Comparison of ENCODE assay signal across 8 cellular contexts in genomic region chr2:54558188-54558975, GRCh38.
DNase-seq lines count a peak whose midpoint lies in the region; ATAC-seq lines count a peak whose summit lies in the region.

No MANE protein-coding gene starts in this region.

- intact Hi-C loops in naive thymus-derived CD4-positive, alpha-beta T cell (cut with micrococcal nuclease): loop anchor here (1.0 to 5.0 kb wide), 12 partner anchors 16 to 1058 kb away; partner anchors contain the start of genes ASB3 (in 1 of the 2), CLHC1 (in 1 of the 2), EML6 (in 1 of the 2) and ERLEC1 (in 1 of the 2)

- POLR2A ChIA-PET in naive thymus-derived CD4-positive, alpha-beta T cell (lab: Charles Lee): interaction anchor here (0.6 to 9.2 kb wide), 18 partner anchors 10 to 977 kb away, joined by 3 to 276 read pairs (median 6); no protein-coding TSS in a partner anchor

- H3K4me1 ChIP-seq in BLaER1: peaks cover 52% of the 10 kb centered on the region
- H3K4me1 ChIP-seq in esophagus (ENCODE audit: control insufficient read depth in 2 of 2, insufficient read depth in 2 of 2, low read length in 1 of 2): peaks cover 0 to 5% of the 10 kb centered on the region in 2 donors
- H3K4me1 ChIP-seq in naive thymus-derived CD4-positive, alpha-beta T cell (ENCODE audit: control insufficient read depth in 2 of 2, insufficient read depth in 2 of 2, low read length in 2 of 2): peaks cover 10 to 11% of the 10 kb centered on the region in 2 donors
- H3K4me1 ChIP-seq in thymus (ENCODE audit: control insufficient read depth, insufficient read depth, low read length): peaks cover 14% of the 10 kb centered on the region

- H3K9me3 ChIP-seq in BLaER1: no peaks in the 10 kb centered on the region
- H3K9me3 ChIP-seq in esophagus (ENCODE audit: control insufficient read depth in 2 of 2, insufficient read depth in 1 of 2, low read depth in 1 of 2, low read length in 1 of 2): no peaks in the 10 kb centered on the region
- no peaks in the 10 kb centered on the region for H3K9me3 ChIP-seq in naive thymus-derived CD4-positive, alpha-beta T cell (ENCODE audit: control insufficient read depth in 2 of 3, low read length in 3 of 3)
- H3K9me3 ChIP-seq in thymus (ENCODE audit: control insufficient read depth): no peaks in the 10 kb centered on the region

- H3K27ac Mint-ChIP-seq in naive thymus-derived CD4-positive, alpha-beta T cell: peak overlapping the region; percentile 90 to 98 (median 96)

- H3K36me3 Mint-ChIP-seq in naive thymus-derived CD4-positive, alpha-beta T cell: peaks cover 0 to 30% (median 5%) of the 10 kb centered on the region in 5 donors

- peak overlapping the region; percentile 95 for H3K4me2 ChIP-seq in BLaER1

- CTCF ChIA-PET in naive thymus-derived CD4-positive, alpha-beta T cell (lab: Charles Lee): interaction anchor here (0.8 to 3.2 kb wide), 25 partner anchors 12 to 147 kb away, joined by 3 to 28 read pairs (median 4); no protein-coding TSS in a partner anchor

- no peaks in the 10 kb centered on the region for H3K9me3 Mint-ChIP-seq in naive thymus-derived CD4-positive, alpha-beta T cell

- ATAC-seq in GM19324 (IDR thresholded peaks at IDR 0.05; ENCODE audit: low FRiP score, unreplicated experiment): peak; percentile 60
- peak; percentile 50 for ATAC-seq in HG03439 (IDR thresholded peaks at IDR 0.05; ENCODE audit: unreplicated experiment)
- ATAC-seq in naive thymus-derived CD4-positive, alpha-beta T cell: peak; percentile 82

- peak overlapping the region; percentile 86 to 100 (median 98) for H3K4me3 Mint-ChIP-seq in naive thymus-derived CD4-positive, alpha-beta T cell

- 1 to 2% methylated on average over 57 to 58 of the region's 58 CpGs for WGBS in esophagus, 2 donors
- WGBS in thymus: under 1% methylated on average over 58 of the region's 58 CpGs

- H3K9ac ChIP-seq in BLaER1: peak overlapping the region; percentile 95

- no peaks in the 10 kb centered on the region; the same call in 1 of the 2 replicates for H3K36me3 ChIP-seq in BLaER1
- no peaks in the 10 kb centered on the region for H3K36me3 ChIP-seq in esophagus (ENCODE audit: control insufficient read depth in 2 of 2, insufficient read depth in 2 of 2, low read length in 1 of 2)
- H3K36me3 ChIP-seq in naive thymus-derived CD4-positive, alpha-beta T cell (ENCODE audit: control insufficient read depth in 2 of 3, insufficient read depth in 3 of 3, low read length in 3 of 3): peaks cover 0 to 11% (median 0%) of the 10 kb centered on the region in 3 experiments
- no peaks in the 10 kb centered on the region for H3K36me3 ChIP-seq in thymus (ENCODE audit: control insufficient read depth, insufficient read depth)

- H4K20me1 ChIP-seq in BLaER1: peaks cover 36% of the 10 kb centered on the region

- no peaks in the 10 kb centered on the region for H3K27me3 ChIP-seq in BLaER1
- H3K27me3 ChIP-seq in esophagus (ENCODE audit: control insufficient read depth in 1 of 2, insufficient read depth in 2 of 2, low read length in 2 of 2): no peaks in the 10 kb centered on the region
- H3K27me3 ChIP-seq in naive thymus-derived CD4-positive, alpha-beta T cell (ENCODE audit: control insufficient read depth in 2 of 2, insufficient read depth in 2 of 2, low read length in 2 of 2): no peaks in the 10 kb centered on the region
- no peaks in the 10 kb centered on the region for H3K27me3 ChIP-seq in thymus (ENCODE audit: control insufficient read depth, insufficient read depth)

- no peaks in the 10 kb centered on the region for H3K27me3 Mint-ChIP-seq in naive thymus-derived CD4-positive, alpha-beta T cell

- H3K4me3 ChIP-seq in BLaER1 (peak overlapping the region; percentile 83), esophagus (ENCODE audit: low read depth in 1 of 2, low read length in 2 of 2) (peak overlapping the region; percentile 61 to 71), thymus (ENCODE audit: low read length) (peak overlapping the region; percentile 76)
- H3K4me3 ChIP-seq in naive thymus-derived CD4-positive, alpha-beta T cell (ENCODE audit: low read length): peak overlapping the region; percentile 94

- peaks cover 29 to 65% (median 59%) of the 10 kb centered on the region in 7 donors for H3K4me1 Mint-ChIP-seq in naive thymus-derived CD4-positive, alpha-beta T cell

- DNase-seq in NCI-H82 treated with DMSO at 0.1 percent for 48 hours (lab: John Stamatoyannopoulos, UW; ENCODE audit: unreplicated experiment) (peak; percentile 56), activated T-cell treated with anti-CD3 and anti-CD28 coated beads for 4 hours (peak; percentile 47)
- peak; percentile 48 to 75 (median 64) for DNase-seq in naive thymus-derived CD4-positive, alpha-beta T cell

- H3K27ac ChIP-seq in BLaER1 (peak overlapping the region; percentile 96), esophagus (ENCODE audit: low read depth in 2 of 2, low read length in 1 of 2) (peak overlapping the region; percentile 82 to 94), thymus (ENCODE audit: low read depth) (peak overlapping the region; percentile 92)
- peak overlapping the region; percentile 86 for H3K27ac ChIP-seq in naive thymus-derived CD4-positive, alpha-beta T cell (ENCODE audit: low read depth, low read length)

Comparison
In these comparisons a context has a peak if more than half of its experiments do, and no peak if none do; other contexts are left out.
1. Peak in every context shown above with its lines: DNase-seq, ATAC-seq, H3K4me3 ChIP-seq and H3K27ac ChIP-seq.